ENCODE assay signal across 10 cellular contexts in the genomic region with DNA sequence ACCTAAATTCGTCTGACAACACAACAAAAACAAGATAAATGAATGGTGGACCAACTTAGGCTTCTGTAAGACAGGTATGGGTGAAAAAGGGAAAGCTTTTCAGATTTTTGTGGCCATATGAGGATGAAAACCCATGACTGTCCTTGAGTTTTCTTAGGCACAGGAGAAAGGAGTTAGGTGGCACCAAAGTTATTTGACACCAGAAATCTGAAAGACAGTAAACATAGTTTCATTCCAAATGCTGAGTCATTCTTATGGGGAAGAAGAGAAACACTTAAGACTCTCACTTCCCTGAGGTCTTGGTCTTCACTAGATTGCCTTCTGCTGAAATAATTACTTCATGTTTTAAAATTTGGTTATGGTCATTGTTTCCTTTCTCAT. TPM values are rescaled to one million over a fixed set of nuclear protein-coding genes. Genes with fewer than 3 reads are reported as not detected.
A peak's percentile ranks its signal among the peaks of the same experiment; 100 is the strongest.
DNase-seq lines count a peak whose midpoint lies in the region; ATAC-seq and TF ChIP-seq lines count a peak whose summit lies in the region.
"Had no signal": no experiment of that assay in that cellular context is flagged by ENCODE, and none has a peak within 500 bp of the region (broad histone marks: within the 10 kb centered on the region; RNA-seq: fewer than 3 reads in every experiment).

No MANE protein-coding gene starts in this region.

- H3K36me3 ChIP-seq in GM06990 (ENCODE audit: control insufficient read depth, insufficient read depth, low read length) (no peaks in the 10 kb centered on the region), mucosa of descending colon (ENCODE audit: low read depth) (no peaks in the 10 kb centered on the region)

- peak overlapping the region; percentile 73 for H3K27ac Mint-ChIP-seq in activated T-helper 17 cell treated with anti-CD3 and anti-CD28 coated beads, Interleukin-2, amount 50 U/mL, for 72 hours

- H3K4me3 Mint-ChIP-seq in activated T-helper 17 cell treated with anti-CD3 and anti-CD28 coated beads, Interleukin-2, amount 50 U/mL, for 72 hours: peak overlapping the region; percentile 41

- peak; percentile 69 for ATAC-seq in GM21528 (IDR thresholded peaks at IDR 0.05; ENCODE audit: low FRiP score, unreplicated experiment)
- ATAC-seq in HG03575 (IDR thresholded peaks at IDR 0.05; ENCODE audit: extremely low read depth, insufficient number of reproducible peaks, low FRiP score, unreplicated experiment): peak; percentile 73
- peak; percentile 61 for ATAC-seq in activated T-helper 17 cell treated with anti-CD3 and anti-CD28 coated beads, Interleukin-2, amount 50 U/mL, for 72 hours (replicated peaks)
- ATAC-seq in mucosa of descending colon: peak; percentile 15
- ATAC-seq: Panc1 had no signal

- no peaks in the 10 kb centered on the region for H3K9me3 ChIP-seq in mucosa of descending colon

- H3K4me3 ChIP-seq in GM06990 (replicated peaks; ENCODE audit: low read depth, low read length) (no peak overlapping the region), mucosa of descending colon (no peak overlapping the region)
- H3K4me3 ChIP-seq: lung had no signal

- no peaks in the 10 kb centered on the region for H3K9me3 Mint-ChIP-seq in activated T-helper 17 cell treated with anti-CD3 and anti-CD28 coated beads, Interleukin-2, amount 50 U/mL, for 72 hours

- no peaks in the 10 kb centered on the region for H3K36me3 Mint-ChIP-seq in activated T-helper 17 cell treated with anti-CD3 and anti-CD28 coated beads, Interleukin-2, amount 50 U/mL, for 72 hours (ENCODE audit: low read depth)

- H3K4me1 ChIP-seq in mucosa of descending colon (ENCODE audit: low read depth): peaks cover 6% of the 10 kb centered on the region

- H3K4me1 Mint-ChIP-seq in activated T-helper 17 cell treated with anti-CD3 and anti-CD28 coated beads, Interleukin-2, amount 50 U/mL, for 72 hours: peaks cover 10% of the 10 kb centered on the region

- no peaks in the 10 kb centered on the region for H3K27me3 Mint-ChIP-seq in activated T-helper 17 cell treated with anti-CD3 and anti-CD28 coated beads, Interleukin-2, amount 50 U/mL, for 72 hours

- intact Hi-C loops in mucosa of descending colon (cut with DNase I, micrococcal nuclease): no loop called here

- no peaks in the 10 kb centered on the region for H3K27me3 ChIP-seq in GM06990 (replicated peaks; ENCODE audit: control insufficient read depth, insufficient read depth, low read length)

- peak; percentile 36 for DNase-seq in GM06990 (ENCODE audit: extremely low read depth, insufficient read length)
- no peak for DNase-seq in mucosa of descending colon
- no peak for DNase-seq in NCI-H2107 (lab: John Stamatoyannopoulos, UW)
- no peak for DNase-seq in 8988T
- DNase-seq in T-helper 9 cell: no peak

- TF ChIP-seq CTCF in GM06990 (IDR thresholded peaks at IDR 0.05; ENCODE audit: insufficient read depth, low read length, poor library complexity, severe bottlenecking) (no peak), mucosa of descending colon (IDR thresholded peaks at IDR 0.05) (no peak)

RNA-seq across cellular contexts. Expression of a gene that starts 5.2 kb away (rescaled TPM):
- total RNA-seq in activated T-helper 17 cell treated with anti-CD3 and anti-CD28 coated beads, Interleukin-2, amount 50 U/mL, for 72 hours: 10 to 100 TPM; 14.9 to 31.6 TPM
- total RNA-seq in mucosa of descending colon: 10 to 100 TPM; 42.9 to 83.5 (median 77.9) TPM

Comparison
In these comparisons a context has a peak if more than half of its experiments do, and no peak if none do; other contexts are left out.
1. ATAC-seq: peak in every context shown above with its lines; median percentile 73 in HG03575; 69 in GM21528; 61 in activated T-helper 17 cell treated with anti-CD3 and anti-CD28 coated beads, Interleukin-2, amount 50 U/mL, for 72 hours; 15 in mucosa of descending colon.